In genomic region chr5:68266457-68266856, GRCh38 we compare ENCODE assay signal across 13 cellular contexts. TPM values are rescaled to one million over a fixed set of nuclear protein-coding genes. Genes with fewer than 3 reads are reported as not detected.
A peak's percentile ranks its signal among the peaks of the same experiment; 100 is the strongest.
DNase-seq lines count a peak whose midpoint lies in the region; ATAC-seq and TF ChIP-seq lines count a peak whose summit lies in the region.
"Had no signal": no experiment of that assay in that cellular context is flagged by ENCODE, and none has a peak within 500 bp of the region (broad histone marks: within the 10 kb centered on the region; RNA-seq: fewer than 3 reads in every experiment).

No MANE protein-coding gene starts in this region.

- TF ChIP-seq EP300 in upper lobe of left lung (IDR thresholded peaks at IDR 0.05), result no peak

- H3K4me3 ChIP-seq in cardiac muscle cell, result no peak overlapping the region
- H3K4me3 ChIP-seq in muscle layer of colon (ENCODE audit: low read depth in 1 of 2, low read length in 2 of 2), result no peak overlapping the region
- no peak overlapping the region for H3K4me3 ChIP-seq in upper lobe of left lung

- H3K4me1 ChIP-seq in cardiac muscle cell (ENCODE audit: low read depth) (peaks cover 23% of the 10 kb centered on the region), muscle layer of colon (ENCODE audit: insufficient read depth, low read length) (peaks cover 86% of the 10 kb centered on the region), upper lobe of left lung (peaks cover 65 to 80% (median 71%) of the 10 kb centered on the region in 4 donors)

- H3K9ac ChIP-seq in muscle layer of colon (ENCODE audit: low read length), result peak overlapping the region; percentile 18
- H3K9ac ChIP-seq: KMS-11 had no signal

- no peaks in the 10 kb centered on the region for H3K36me3 ChIP-seq in cardiac muscle cell
- no peaks in the 10 kb centered on the region for H3K36me3 ChIP-seq in muscle layer of colon (ENCODE audit: insufficient read depth, low read length)
- H3K36me3 ChIP-seq in upper lobe of left lung, result no peaks in the 10 kb centered on the region

- H3K4me3 Mint-ChIP-seq in central memory CD8-positive, alpha-beta T cell, result peak overlapping the region; percentile 43
- no peak overlapping the region for H3K4me3 Mint-ChIP-seq in activated T-helper 1 cell treated with anti-CD3 and anti-CD28 coated beads, Interleukin-12 subunit alpha, Interleukin-12 subunit beta, Interleukin-2, Interleukin-4 antibody, amounts not matched to agents 30 ng/mL and 10 ng/mL and 1 ng/mL, durations not matched to agents 14 hours and 24 hours and 36 hours

- peaks cover 4% of the 10 kb centered on the region for H3K36me3 Mint-ChIP-seq in central memory CD8-positive, alpha-beta T cell (ENCODE audit: insufficient read depth)
- peaks cover 3% of the 10 kb centered on the region for H3K36me3 Mint-ChIP-seq in activated T-helper 1 cell treated with anti-CD3 and anti-CD28 coated beads, Interleukin-12 subunit alpha, Interleukin-12 subunit beta, Interleukin-2, Interleukin-4 antibody, amounts not matched to agents 30 ng/mL and 10 ng/mL and 1 ng/mL, durations not matched to agents 14 hours and 24 hours and 36 hours (ENCODE audit: low read depth)

- DNase-seq in cardiac muscle cell (ENCODE audit: low read depth in 1 of 2, low spot score in 1 of 2) (peak in 1 of 2 donors; percentile 38), Right ventricle myocardium superior (no peak), upper lobe of left lung (no peak), OCI-M1 (lab: John Stamatoyannopoulos, UW) (no peak)
- DNase-seq in central memory CD8-positive, alpha-beta T cell (ENCODE audit: low spot score in 2 of 2), result no peak
- DNase-seq in activated T-helper 1 cell treated with anti-CD3 and anti-CD28 coated beads, Interleukin-12 subunit alpha, Interleukin-12 subunit beta, Interleukin-2, Interleukin-4 antibody, amounts not matched to agents 30 ng/mL and 10 ng/mL and 1 ng/mL, durations not matched to agents 14 hours and 24 hours and 36 hours (ENCODE audit: low spot score), result no peak
- DNase-seq: activated naive CD4-positive, alpha-beta T cell; NCI-H2227 treated with DMSO at 0.1 percent for 48 hours had no signal

- H3K27me3 ChIP-seq in cardiac muscle cell (no peaks in the 10 kb centered on the region), muscle layer of colon (ENCODE audit: control insufficient read depth in 1 of 2, insufficient read depth in 2 of 2, low read length in 2 of 2) (no peaks in the 10 kb centered on the region), upper lobe of left lung (no peaks in the 10 kb centered on the region)

- 30 to 31% methylated on average over 1 of the region's 1 CpG for WGBS in upper lobe of left lung, 2 donors

- H3K27ac ChIP-seq in cardiac muscle cell, result peak overlapping the region; percentile 24
- peak overlapping the region; percentile 75 for H3K27ac ChIP-seq in muscle layer of colon (ENCODE audit: low read depth, low read length)
- peak overlapping the region; percentile 67 to 85 (median 76) for H3K27ac ChIP-seq in upper lobe of left lung
- H3K27ac ChIP-seq: KMS-11 had no signal

- intact Hi-C loops in Right ventricle myocardium superior (cut with DNase I), result no loop called here
- intact Hi-C loops in activated T-helper 1 cell treated with anti-CD3 and anti-CD28 coated beads, Interleukin-12 subunit alpha, Interleukin-12 subunit beta, Interleukin-2, Interleukin-4 antibody, amounts not matched to agents 30 ng/mL and 10 ng/mL and 1 ng/mL, durations not matched to agents 14 hours and 24 hours and 36 hours (cut with micrococcal nuclease), result no loop called here

- peak overlapping the region; percentile 94 for H3K27ac Mint-ChIP-seq in central memory CD8-positive, alpha-beta T cell (ENCODE audit: low read depth)
- no peak overlapping the region for H3K27ac Mint-ChIP-seq in activated T-helper 1 cell treated with anti-CD3 and anti-CD28 coated beads, Interleukin-12 subunit alpha, Interleukin-12 subunit beta, Interleukin-2, Interleukin-4 antibody, amounts not matched to agents 30 ng/mL and 10 ng/mL and 1 ng/mL, durations not matched to agents 14 hours and 24 hours and 36 hours

- H3K4me1 Mint-ChIP-seq in central memory CD8-positive, alpha-beta T cell, result peaks cover 82% of the 10 kb centered on the region
- H3K4me1 Mint-ChIP-seq in activated T-helper 1 cell treated with anti-CD3 and anti-CD28 coated beads, Interleukin-12 subunit alpha, Interleukin-12 subunit beta, Interleukin-2, Interleukin-4 antibody, amounts not matched to agents 30 ng/mL and 10 ng/mL and 1 ng/mL, durations not matched to agents 14 hours and 24 hours and 36 hours (ENCODE audit: low read depth), result peaks cover 69% of the 10 kb centered on the region

- no peaks in the 10 kb centered on the region for H3K27me3 Mint-ChIP-seq in central memory CD8-positive, alpha-beta T cell
- no peaks in the 10 kb centered on the region for H3K27me3 Mint-ChIP-seq in activated T-helper 1 cell treated with anti-CD3 and anti-CD28 coated beads, Interleukin-12 subunit alpha, Interleukin-12 subunit beta, Interleukin-2, Interleukin-4 antibody, amounts not matched to agents 30 ng/mL and 10 ng/mL and 1 ng/mL, durations not matched to agents 14 hours and 24 hours and 36 hours (ENCODE audit: insufficient read depth)

- no peak for TF ChIP-seq CTCF in cardiac muscle cell (IDR thresholded peaks at IDR 0.05; ENCODE audit: low read depth, low read length)
- TF ChIP-seq CTCF in upper lobe of left lung (IDR thresholded peaks at IDR 0.05), result no peak

- no peak for TF ChIP-seq POLR2A in upper lobe of left lung (IDR thresholded peaks at IDR 0.05)

- H3K9me3 Mint-ChIP-seq in central memory CD8-positive, alpha-beta T cell, result no peaks in the 10 kb centered on the region
- no peaks in the 10 kb centered on the region for H3K9me3 Mint-ChIP-seq in activated T-helper 1 cell treated with anti-CD3 and anti-CD28 coated beads, Interleukin-12 subunit alpha, Interleukin-12 subunit beta, Interleukin-2, Interleukin-4 antibody, amounts not matched to agents 30 ng/mL and 10 ng/mL and 1 ng/mL, durations not matched to agents 14 hours and 24 hours and 36 hours

- ATAC-seq in Right ventricle myocardium superior (ENCODE audit: poor library complexity), result no peak
- ATAC-seq in central memory CD8-positive, alpha-beta T cell (replicated peaks; ENCODE audit: extremely low read depth, poor library complexity, severe bottlenecking), result no peak
- ATAC-seq in upper lobe of left lung (ENCODE audit: low FRiP score in 2 of 2), result no peak
- no peak for ATAC-seq in GM19023 (IDR thresholded peaks at IDR 0.05; ENCODE audit: unreplicated experiment)
- ATAC-seq: activated CD4-positive, CD25-positive, alpha-beta regulatory T cell treated with anti-CD3 and anti-CD28 coated beads, Interleukin-2, amount 50 U/mL, for 24 hours; HCT116 had no signal

- H3K9me3 ChIP-seq in cardiac muscle cell (ENCODE audit: low read depth) (no peaks in the 10 kb centered on the region), muscle layer of colon (ENCODE audit: low read length) (no peaks in the 10 kb centered on the region), upper lobe of left lung (no peaks in the 10 kb centered on the region)

RNA-seq across cellular contexts. Expression of gene PIK3R1, which starts 50.9 kb away (rescaled TPM):
- 13.3 and 17.5 TPM in 2 replicates for total RNA-seq in cardiac muscle cell
- 15.1 and 15.4 TPM in 2 replicates for polyA plus RNA-seq in cardiac muscle cell
- total RNA-seq in Right ventricle myocardium superior, result 103 TPM
- total RNA-seq in upper lobe of left lung, result 100 to 1,000 TPM in 1 of 6 donors, 10 to 100 TPM in 5; 52.3 to 112 (median 92.5) TPM
- 43.3 and 46.2 TPM in 2 replicates for total RNA-seq in activated T-helper 1 cell treated with anti-CD3 and anti-CD28 coated beads, Interleukin-12 subunit alpha, Interleukin-12 subunit beta, Interleukin-2, Interleukin-4 antibody, amounts not matched to agents 30 ng/mL and 10 ng/mL and 1 ng/mL, durations not matched to agents 14 hours and 24 hours and 36 hours

Comparison
In these comparisons a context has a peak if more than half of its experiments do, and no peak if none do; other contexts are left out.
1. H3K27ac ChIP-seq: peak in every context shown above with its lines; median percentile 76 in upper lobe of left lung; 75 in muscle layer of colon; 24 in cardiac muscle cell.